ENCODE assay signal across 1 cellular context in genomic region chr17:26809033-26809432, GRCh38.
TF ChIP-seq lines count a peak whose summit lies in the region.

No MANE protein-coding gene starts in this region.

TF ChIP-seq in GM12878, 131 proteins besides CTCF, POLR2A, EP300 and RAD21 (continued from another document):
- no peak for TF ChIP-seq ELK1 (IDR thresholded peaks at IDR 0.05; ENCODE audit: low read depth, low read length)
- no peak for TF ChIP-seq CHD2 (IDR thresholded peaks at IDR 0.05; ENCODE audit: borderline replicate concordance, low read depth, low read length)
- TF ChIP-seq RCOR1 (conservative IDR thresholded peaks at IDR 0.05; ENCODE audit: low read depth, low read length), result no peak
- no peak for TF ChIP-seq MTA3 (IDR thresholded peaks at IDR 0.05; ENCODE audit: borderline replicate concordance, low read length)
- no peak for TF ChIP-seq TARDBP (IDR thresholded peaks at IDR 0.05; ENCODE audit: borderline replicate concordance)
- TF ChIP-seq NRF1 (conservative IDR thresholded peaks at IDR 0.05; ENCODE audit: low read depth, low read length), result no peak
- no peak for TF ChIP-seq TBL1XR1 (IDR thresholded peaks at IDR 0.05; ENCODE audit: low read depth, low read length)
